ENCODE assay signal across 18 cellular contexts in genomic region chr3:10982782-10983181, GRCh38. TPM values are rescaled to one million over a fixed set of nuclear protein-coding genes. Genes with fewer than 3 reads are reported as not detected.
DNase-seq lines count a peak whose midpoint lies in the region; ATAC-seq, FAIRE-seq and TF ChIP-seq lines count a peak whose summit lies in the region.
"Had no signal": no experiment of that assay in that cellular context is flagged by ENCODE, and none has a peak within 500 bp of the region (broad histone marks: within the 10 kb centered on the region; RNA-seq: fewer than 3 reads in every experiment).

No MANE protein-coding gene starts in this region.

- BruUV-seq in Calu3 (replicated peaks; lab: Mats Ljungman, UMichigan) = no TSS peak

- ATAC-seq in foreskin keratinocyte (peak; percentile 72), pancreas (peak; percentile 21 to 75 (median 62)), HG03095 (IDR thresholded peaks at IDR 0.05; ENCODE audit: unreplicated experiment) (no peak)
- ATAC-seq: stimulated activated effector memory CD8-positive, alpha-beta T cell treated with anti-CD3 and anti-CD28 coated beads, Interleukin-12 subunit alpha, Interleukin-12 subunit beta, amount 100 ng/mL, for 72 hours had no signal

- H3K36me3 Mint-ChIP-seq in Calu3 (ENCODE audit: insufficient read depth, unreplicated experiment) = no peaks in the 10 kb centered on the region
- peaks cover 2% of the 10 kb centered on the region for H3K36me3 Mint-ChIP-seq in astrocyte (ENCODE audit: low read depth, unreplicated experiment)
- H3K36me3 Mint-ChIP-seq: stimulated activated effector memory CD8-positive, alpha-beta T cell treated with anti-CD3 and anti-CD28 coated beads, Interleukin-12 subunit alpha, Interleukin-12 subunit beta, amount 100 ng/mL, for 72 hours had no signal

- H3K79me2 ChIP-seq in astrocyte (ENCODE audit: insufficient read depth, low read length) = no peaks in the 10 kb centered on the region

- CTCF ChIA-PET in Calu3 (lab: Charles Lee) = interaction anchor here (1.0 to 1.6 kb wide), 2 partner anchors 37 to 224 kb away, joined by 3 to 4 read pairs; no protein-coding TSS in a partner anchor

- H2AFZ ChIP-seq in astrocyte (ENCODE audit: low read depth, low read length) = no peak overlapping the region

- FAIRE-seq in astrocyte (lab: Jason Lieb, UNC) = no peak
- FAIRE-seq in pancreas (lab: Jason Lieb, UNC) = no peak
- FAIRE-seq: A204.1 had no signal

- H3K27me3 Mint-ChIP-seq in Calu3 (ENCODE audit: unreplicated experiment) (peaks cover 79% of the 10 kb centered on the region), astrocyte (ENCODE audit: low read depth, unreplicated experiment) (peaks cover 31% of the 10 kb centered on the region)

- intact Hi-C loops in Calu3 (cut with micrococcal nuclease; ENCODE audit: unreplicated experiment) = no loop called here
- intact Hi-C loops in pancreas (cut with DNase I) = no loop called here

- H3K4me3 Mint-ChIP-seq in Calu3 (ENCODE audit: low read depth, unreplicated experiment) (no peak overlapping the region), astrocyte (ENCODE audit: unreplicated experiment) (no peak overlapping the region)
- H3K4me3 Mint-ChIP-seq: naive B cell; stimulated activated effector memory CD8-positive, alpha-beta T cell treated with anti-CD3 and anti-CD28 coated beads, Interleukin-12 subunit alpha, Interleukin-12 subunit beta, amount 100 ng/mL, for 72 hours had no signal

- H3K36me3 ChIP-seq in astrocyte (ENCODE audit: insufficient read depth, low read length) = no peaks in the 10 kb centered on the region
- H3K36me3 ChIP-seq in pancreas = no peaks in the 10 kb centered on the region
- no peaks in the 10 kb centered on the region for H3K36me3 ChIP-seq in H7 (replicated peaks; ENCODE audit: control insufficient read depth, insufficient read depth, low read length)
- H3K36me3 ChIP-seq: brain microvascular endothelial cell, Peyer's patch, spleen, transverse colon had no signal

- 2 to 4% methylated on average over 4 of the region's 4 CpGs for WGBS in pancreas, 2 donors

- no peak overlapping the region for H3K27ac ChIP-seq in astrocyte (ENCODE audit: low read depth, low read length)
- H3K27ac ChIP-seq in foreskin keratinocyte = no peak overlapping the region
- peak overlapping the region in 2 of 4 donors; percentile 26 to 32 for H3K27ac ChIP-seq in pancreas
- H3K27ac ChIP-seq: brain microvascular endothelial cell, Peyer's patch, spleen, transverse colon had no signal

- H3K4me1 Mint-ChIP-seq in Calu3 (ENCODE audit: low read depth, unreplicated experiment) = no peaks in the 10 kb centered on the region
- peaks cover 27% of the 10 kb centered on the region for H3K4me1 Mint-ChIP-seq in astrocyte (ENCODE audit: low read depth, unreplicated experiment)
- H3K4me1 Mint-ChIP-seq: stimulated activated effector memory CD8-positive, alpha-beta T cell treated with anti-CD3 and anti-CD28 coated beads, Interleukin-12 subunit alpha, Interleukin-12 subunit beta, amount 100 ng/mL, for 72 hours had no signal

- H3K9ac ChIP-seq in astrocyte (ENCODE audit: low read length) = no peak overlapping the region

- peak; percentile 23 for DNase-seq in Calu3
- no peak for DNase-seq in astrocyte (ENCODE audit: low read depth)
- DNase-seq in foreskin keratinocyte = peak; percentile 54 to 72
- peak in 1 of 6 donors; percentile 25 for DNase-seq in pancreas
- DNase-seq in H7 = no peak
- DNase-seq in T-helper 2 cell = no peak
- DNase-seq in HCEC 1CT = no peak
- DNase-seq: activated naive CD4-positive, alpha-beta T cell treated with anti-CD3 and anti-CD28 coated beads, Interleukin-2, amount 50 U/mL, for 16 hours; DMS153; naive B cell; NCI-H774; spleen had no signal

- H3K4me1 ChIP-seq in astrocyte (ENCODE audit: insufficient read depth, low read length) = peaks cover 24% of the 10 kb centered on the region
- H3K4me1 ChIP-seq in foreskin keratinocyte = peaks cover 4% of the 10 kb centered on the region
- H3K4me1 ChIP-seq in pancreas = no peaks in the 10 kb centered on the region

- H3K27me3 ChIP-seq in astrocyte (ENCODE audit: insufficient read depth, low read length) = peaks cover 9% of the 10 kb centered on the region
- peaks cover 85% of the 10 kb centered on the region for H3K27me3 ChIP-seq in foreskin keratinocyte
- H3K27me3 ChIP-seq in pancreas = no peaks in the 10 kb centered on the region
- H3K27me3 ChIP-seq in H7 (ENCODE audit: control insufficient read depth, insufficient read depth, low read length) = no peaks in the 10 kb centered on the region; the same call in 1 of the 2 replicates
- H3K27me3 ChIP-seq: brain microvascular endothelial cell, Peyer's patch, transverse colon had no signal

- H3K9me3 Mint-ChIP-seq in Calu3 (ENCODE audit: low read depth, unreplicated experiment) (no peaks in the 10 kb centered on the region), astrocyte (ENCODE audit: unreplicated experiment) (peaks cover 4% of the 10 kb centered on the region)
- H3K9me3 Mint-ChIP-seq: stimulated activated effector memory CD8-positive, alpha-beta T cell treated with anti-CD3 and anti-CD28 coated beads, Interleukin-12 subunit alpha, Interleukin-12 subunit beta, amount 100 ng/mL, for 72 hours had no signal

- no peak overlapping the region for H3K4me3 ChIP-seq in astrocyte (ENCODE audit: insufficient read depth, low read depth, low read length)
- no peak overlapping the region for H3K4me3 ChIP-seq in pancreas
- H3K4me3 ChIP-seq in H7 (ENCODE audit: insufficient read depth, low read depth, low read length) = no peak overlapping the region
- H3K4me3 ChIP-seq: Peyer's patch, spleen, transverse colon had no signal

- H3K4me2 ChIP-seq in astrocyte (ENCODE audit: low read length) = peak overlapping the region; percentile 42

- no peak for TF ChIP-seq CTCF in Calu3 (IDR thresholded peaks at IDR 0.05; ENCODE audit: unreplicated experiment)
- TF ChIP-seq CTCF in astrocyte (IDR thresholded peaks at IDR 0.05; ENCODE audit: insufficient read depth, low read depth, low read length) = no peak
- TF ChIP-seq CTCF in foreskin keratinocyte (conservative IDR thresholded peaks at IDR 0.05) = no peak
- no peak for TF ChIP-seq CTCF in pancreas (IDR thresholded peaks at IDR 0.05)

- H4K20me1 ChIP-seq in astrocyte (ENCODE audit: insufficient read depth, low read length) = no peaks in the 10 kb centered on the region

- H3K27ac Mint-ChIP-seq in Calu3 (ENCODE audit: unreplicated experiment) (no peak overlapping the region), astrocyte (ENCODE audit: unreplicated experiment) (no peak overlapping the region)
- H3K27ac Mint-ChIP-seq: naive B cell; stimulated activated effector memory CD8-positive, alpha-beta T cell treated with anti-CD3 and anti-CD28 coated beads, Interleukin-12 subunit alpha, Interleukin-12 subunit beta, amount 100 ng/mL, for 72 hours had no signal

- H3K9me3 ChIP-seq in astrocyte (ENCODE audit: insufficient read depth, low read depth, low read length) (no peaks in the 10 kb centered on the region), pancreas (no peaks in the 10 kb centered on the region)
- H3K9me3 ChIP-seq: Peyer's patch, spleen, transverse colon had no signal

RNA-seq across cellular contexts. Expression of gene SLC6A1, which starts 9.8 kb away (rescaled TPM):
- total RNA-seq in Calu3 (2022) = not detected in 2 replicates
- 0.30 and 0.46 TPM in 2 replicates for total RNA-seq in astrocyte
- total RNA-seq in foreskin keratinocyte = not detected in 2 replicates
- not detected in 2 replicates for polyA plus RNA-seq in foreskin keratinocyte
- total RNA-seq in pancreas = under 1 TPM in 5 of 6 donors, not detected in 1; 0.19 to 0.56 (median 0.34) TPM
- polyA plus RNA-seq in pancreas = 1 to 10 TPM in 1 of 2 donors, under 1 TPM in 1; 0.68 to 1.7 TPM
- total RNA-seq in H7 (2014; rRNA removed; shearing (Covaris generic)) = 0.62 and 1.7 TPM in 2 replicates

Comparison
In these comparisons a context has a peak if more than half of its experiments do, and no peak if none do; other contexts are left out.
1. DNase-seq: peak in Calu3 (single experiment) and foreskin keratinocyte (2 of 2); none in astrocyte (single experiment), H7 (single experiment), T-helper 2 cell (0 of 5) and HCEC 1CT (single experiment).